Comparison of ENCODE assay signal across 15 cellular contexts in genomic region chr3:157125101-157125500, GRCh38. TPM values are rescaled to one million over a fixed set of nuclear protein-coding genes. Genes with fewer than 3 reads are reported as not detected.
DNase-seq lines count a peak whose midpoint lies in the region; ATAC-seq, FAIRE-seq and TF ChIP-seq lines count a peak whose summit lies in the region.
"Had no signal": no experiment of that assay in that cellular context is flagged by ENCODE, and none has a peak within 500 bp of the region (broad histone marks: within the 10 kb centered on the region; RNA-seq: fewer than 3 reads in every experiment).

No MANE protein-coding gene starts in this region.

- H3K9me3 ChIP-seq in adipocyte (ENCODE audit: control insufficient read depth, low read length) (no peaks in the 10 kb centered on the region), pancreas (no peaks in the 10 kb centered on the region)
- H3K9me3 ChIP-seq: esophagus squamous epithelium had no signal

- no peaks in the 10 kb centered on the region for H3K36me3 ChIP-seq in adipocyte (ENCODE audit: control insufficient read depth, insufficient read depth, low read length, severe bottlenecking)
- H3K36me3 ChIP-seq in pancreas, result no peaks in the 10 kb centered on the region
- H3K36me3 ChIP-seq: esophagus squamous epithelium had no signal

- H3K4me3 ChIP-seq in adipocyte (ENCODE audit: low read length) (no peak overlapping the region), pancreas (no peak overlapping the region), dorsolateral prefrontal cortex (no peak overlapping the region)
- H3K4me3 ChIP-seq: esophagus squamous epithelium had no signal

- H3K27me3 ChIP-seq in adipocyte (replicated peaks; ENCODE audit: control insufficient read depth, insufficient read depth, low read length) (no peaks in the 10 kb centered on the region), pancreas (no peaks in the 10 kb centered on the region), dorsolateral prefrontal cortex (peaks cover 0 to 3% (median 0%) of the 10 kb centered on the region in 45 donors)

- H3K4me1 ChIP-seq in adipocyte (ENCODE audit: control insufficient read depth, insufficient read depth, low read length), result peaks cover 61% of the 10 kb centered on the region
- H3K4me1 ChIP-seq in pancreas, result peaks cover 44 to 67% (median 66%) of the 10 kb centered on the region in 3 donors

- ATAC-seq in pancreas, result no peak
- ATAC-seq: stimulated activated naive CD8-positive, alpha-beta T cell treated with anti-CD3 and anti-CD28 coated beads, Interleukin-15, amount 100 ng/mL, for 72 hours had no signal

- peak; percentile 5 for DNase-seq in NCI-H2227 (lab: John Stamatoyannopoulos, UW; ENCODE audit: unreplicated experiment)
- no peak for DNase-seq in NCI-H2227 treated with DMSO at 0.1 percent for 48 hours (lab: John Stamatoyannopoulos, UW)
- DNase-seq in NCI-H187 (lab: John Stamatoyannopoulos, UW), result peak; percentile 50 to 76
- no peak for DNase-seq in adipocyte (ENCODE audit: low read depth)
- DNase-seq in pancreas, result no peak
- no peak for DNase-seq in CD1c-positive myeloid dendritic cell (ENCODE audit: extremely low spot score)
- DNase-seq in MV-4-11 (lab: John Stamatoyannopoulos, UW), result no peak
- DNase-seq in dorsolateral prefrontal cortex, result no peak
- DNase-seq: activated CD4-positive, alpha-beta T cell treated with anti-CD3 and anti-CD28 coated beads for 1 hour; activated T-cell treated with anti-CD3 and anti-CD28 coated beads for 4 hours; COR-L47; cortex of kidney; esophagus squamous epithelium; stimulated activated naive CD8-positive, alpha-beta T cell treated with anti-CD3 and anti-CD28 coated beads, Interleukin-15, amount 100 ng/mL, for 72 hours had no signal

- intact Hi-C loops in pancreas (cut with DNase I), result no loop called here
- intact Hi-C loops in dorsolateral prefrontal cortex (cut with DNase I), result loop anchor here in 1 of 2 donors (10.0 kb wide), 1 partner anchor 300 kb away; the partner anchor contains the start of gene LEKR1

- H3K27ac ChIP-seq in pancreas (peak overlapping the region in 3 of 4 donors; percentile 16 to 88 (median 86)), dorsolateral prefrontal cortex (no peak overlapping the region)
- H3K27ac ChIP-seq: esophagus squamous epithelium had no signal

- no peak for TF ChIP-seq CTCF in pancreas (IDR thresholded peaks at IDR 0.05)
- TF ChIP-seq CTCF in dorsolateral prefrontal cortex (IDR thresholded peaks at IDR 0.05 in 54 of 56, conservative IDR thresholded peaks at IDR 0.05 in 2 of 56; ENCODE audit: low read depth in 1 of 56, partially characterized antibody in 56 of 56), result no peak

- H3K9ac ChIP-seq in adipocyte (ENCODE audit: low read length), result peak overlapping the region; percentile 14

- no peak for FAIRE-seq in pancreas (lab: Jason Lieb, UNC)
- FAIRE-seq: A204.1 had no signal

RNA-seq across cellular contexts. Expression of gene CCNL1, which starts 34.8 kb away (rescaled TPM):
- total RNA-seq in pancreas, result 10 to 100 TPM; 30.2 to 77.9 (median 40.3) TPM
- polyA plus RNA-seq in pancreas, result 100 to 1,000 TPM in 1 of 2 donors, 10 to 100 TPM in 1; 67.9 to 149 TPM
- 100 to 1,000 TPM in 38 of 120 experiments, 10 to 100 TPM in 82; 53.0 to 156 (median 94.4) TPM for total RNA-seq in dorsolateral prefrontal cortex

Comparison
In these comparisons a context has a peak if more than half of its experiments do, and no peak if none do; other contexts are left out.
1. DNase-seq: peak in NCI-H2227 (single experiment) and NCI-H187 (2 of 2); none in NCI-H2227 treated with DMSO at 0.1 percent for 48 hours (single experiment), adipocyte (single experiment), pancreas (0 of 6), CD1c-positive myeloid dendritic cell (single experiment), MV-4-11 (single experiment) and dorsolateral prefrontal cortex (0 of 10).
2. H3K27ac ChIP-seq: peak in pancreas (3 of 4); none in dorsolateral prefrontal cortex (0 of 59).